12 cellular contexts compared by ENCODE assay signal in genomic region chr5:119393746-119394145, GRCh38. TPM values are rescaled to one million over a fixed set of nuclear protein-coding genes. Genes with fewer than 3 reads are reported as not detected.
DNase-seq lines count a peak whose midpoint lies in the region; ATAC-seq and TF ChIP-seq lines count a peak whose summit lies in the region.
"Had no signal": no experiment of that assay in that cellular context is flagged by ENCODE, and none has a peak within 500 bp of the region (broad histone marks: within the 10 kb centered on the region; RNA-seq: fewer than 3 reads in every experiment).

No MANE protein-coding gene starts in this region.

- no peak overlapping the region for H3K14ac ChIP-seq in mesenchymal stem cell (ENCODE audit: low read length in 2 of 2)

- POLR2A ChIA-PET in CD8-positive, alpha-beta T cell (lab: Charles Lee): interaction anchor here (1.3 kb wide), 1 partner anchor 10 kb away, joined by 3 read pairs; no protein-coding TSS in a partner anchor

- no peak overlapping the region for H4K91ac ChIP-seq in mesenchymal stem cell (ENCODE audit: low read length)

- WGBS in mesenchymal stem cell: 67% methylated on average over 1 of the region's 1 CpG

- CTCF ChIA-PET in CD8-positive, alpha-beta T cell (lab: Charles Lee): interaction anchor here (1.0 to 2.6 kb wide), 2 partner anchors 18 to 53 kb away, joined by 3 to 10 read pairs; no protein-coding TSS in a partner anchor

- H3K18ac ChIP-seq in mesenchymal stem cell (ENCODE audit: low read depth in 1 of 2, low read length in 2 of 2): no peak overlapping the region

- H2BK120ac ChIP-seq in mesenchymal stem cell (ENCODE audit: low read depth, low read length): no peak overlapping the region

- peak overlapping the region; percentile 13 for H3K9ac ChIP-seq in mesenchymal stem cell (ENCODE audit: low read length)

- no peaks in the 10 kb centered on the region for H3K9me3 ChIP-seq in CD8-positive, alpha-beta T cell (ENCODE audit: low read length)
- no peaks in the 10 kb centered on the region for H3K9me3 ChIP-seq in mesenchymal stem cell (ENCODE audit: control insufficient read depth, low read length)
- H3K9me3 ChIP-seq: gastroesophageal sphincter had no signal

- no peak overlapping the region for H2AK5ac ChIP-seq in mesenchymal stem cell (ENCODE audit: low read length, severe bottlenecking)

- intact Hi-C loops in CD8-positive, alpha-beta T cell (cut with DNase I, micrococcal nuclease): no loop called here

- H3K4me1 Mint-ChIP-seq in CD8-positive, alpha-beta T cell (ENCODE audit: low read depth): peaks cover 69% of the 10 kb centered on the region
- peaks cover 66 to 77% (median 69%) of the 10 kb centered on the region in 3 donors for H3K4me1 Mint-ChIP-seq in IgD-negative memory B cell

- no peak for DNase-seq in CD8-positive, alpha-beta T cell
- DNase-seq in astrocyte of the hippocampus (ENCODE audit: low read depth, low spot score): peak; percentile 34
- DNase-seq in mesenchymal stem cell: peak; percentile 30
- DNase-seq in NCI-H524 treated with DMSO at 0.1 percent for 48 hours (lab: John Stamatoyannopoulos, UW): no peak
- DNase-seq in hypothalamus (lab: John Stamatoyannopoulos, UW): no peak
- no peak for DNase-seq in SHP77 treated with DMSO at 0.1 percent for 48 hours (lab: John Stamatoyannopoulos, UW)
- DNase-seq: activated CD8-positive, alpha-beta memory T cell treated with anti-CD3 and anti-CD28 coated beads, Interleukin-2, amount 50 U/mL, for 4 hours; Calu3; NCI-H774 had no signal

- no peak overlapping the region for H2BK5ac ChIP-seq in mesenchymal stem cell (ENCODE audit: low read depth, low read length, poor library complexity, severe bottlenecking)

- no peak overlapping the region for H3K27ac ChIP-seq in CD8-positive, alpha-beta T cell (ENCODE audit: low read depth, low read length)
- H3K27ac ChIP-seq in mesenchymal stem cell (ENCODE audit: low read length, poor library complexity, severe bottlenecking): peak overlapping the region; percentile 52
- H3K27ac ChIP-seq: gastroesophageal sphincter had no signal

- no peaks in the 10 kb centered on the region for H3K9me3 Mint-ChIP-seq in CD8-positive, alpha-beta T cell
- H3K9me3 Mint-ChIP-seq in IgD-negative memory B cell: no peaks in the 10 kb centered on the region

- peaks cover 7% of the 10 kb centered on the region for H3K79me1 ChIP-seq in mesenchymal stem cell (replicated peaks; ENCODE audit: low read length, poor library complexity, severe bottlenecking)

- H3K27ac Mint-ChIP-seq in CD8-positive, alpha-beta T cell: peak overlapping the region; percentile 83
- H3K27ac Mint-ChIP-seq in IgD-negative memory B cell: peak overlapping the region; percentile 40 to 86 (median 64)

- TF ChIP-seq CTCF in CD8-positive, alpha-beta T cell (IDR thresholded peaks at IDR 0.05): no peak

- no peak for ATAC-seq in CD8-positive, alpha-beta T cell
- no peak for ATAC-seq in HG02970 (IDR thresholded peaks at IDR 0.05; ENCODE audit: low FRiP score, unreplicated experiment)
- ATAC-seq: gastroesophageal sphincter had no signal

- no peaks in the 10 kb centered on the region for H3K27me3 ChIP-seq in CD8-positive, alpha-beta T cell (ENCODE audit: insufficient read depth, low read length)
- no peaks in the 10 kb centered on the region for H3K27me3 ChIP-seq in mesenchymal stem cell (ENCODE audit: control insufficient read depth in 1 of 2, insufficient read depth in 1 of 2, low read length in 2 of 2)
- H3K27me3 ChIP-seq: gastroesophageal sphincter had no signal

- H3K27me3 Mint-ChIP-seq in CD8-positive, alpha-beta T cell (ENCODE audit: low read depth): no peaks in the 10 kb centered on the region
- no peaks in the 10 kb centered on the region for H3K27me3 Mint-ChIP-seq in IgD-negative memory B cell

- no peak overlapping the region for H3K4me2 ChIP-seq in mesenchymal stem cell (ENCODE audit: low read length, poor library complexity, severe bottlenecking)

- peaks cover 10% of the 10 kb centered on the region for H3K36me3 ChIP-seq in CD8-positive, alpha-beta T cell (ENCODE audit: insufficient read depth, low read length)
- H3K36me3 ChIP-seq in mesenchymal stem cell (ENCODE audit: control insufficient read depth in 1 of 2, insufficient read depth in 2 of 2, low read depth in 1 of 2, low read length in 2 of 2): peaks cover 0 to 6% of the 10 kb centered on the region in 2 experiments
- H3K36me3 ChIP-seq: gastroesophageal sphincter had no signal

- H3K4ac ChIP-seq in mesenchymal stem cell (ENCODE audit: low read depth in 1 of 2, low read length in 2 of 2): no peak overlapping the region

- no peak overlapping the region for H4K8ac ChIP-seq in mesenchymal stem cell (ENCODE audit: low read length)

- H3K23ac ChIP-seq in mesenchymal stem cell (ENCODE audit: low read length in 2 of 2): no peak overlapping the region

- H3K4me3 ChIP-seq in CD8-positive, alpha-beta T cell (ENCODE audit: low read depth, low read length): no peak overlapping the region
- no peak overlapping the region for H3K4me3 ChIP-seq in mesenchymal stem cell (ENCODE audit: insufficient read depth in 1 of 2, low read depth in 1 of 2, low read length in 2 of 2)
- H3K4me3 ChIP-seq: gastroesophageal sphincter had no signal

- H3K4me3 Mint-ChIP-seq in CD8-positive, alpha-beta T cell: no peak overlapping the region
- H3K4me3 Mint-ChIP-seq in IgD-negative memory B cell: peak overlapping the region in 1 of 4 donors; percentile 72

- peaks cover 13% of the 10 kb centered on the region for H3K4me1 ChIP-seq in CD8-positive, alpha-beta T cell (ENCODE audit: insufficient read depth, low read length)
- no peaks in the 10 kb centered on the region for H3K4me1 ChIP-seq in mesenchymal stem cell (ENCODE audit: control insufficient read depth, insufficient read depth, low read depth, low read length)

- H2BK12ac ChIP-seq in mesenchymal stem cell (ENCODE audit: low read length in 2 of 2): no peak overlapping the region

- no peak overlapping the region for H2AFZ ChIP-seq in mesenchymal stem cell (ENCODE audit: low read depth, low read length)

- H3K36me3 Mint-ChIP-seq in CD8-positive, alpha-beta T cell: peaks cover 65% of the 10 kb centered on the region
- peaks cover 18% of the 10 kb centered on the region for H3K36me3 Mint-ChIP-seq in IgD-negative memory B cell

- no peak overlapping the region for H2BK15ac ChIP-seq in mesenchymal stem cell (ENCODE audit: low read depth, poor library complexity, severe bottlenecking)

RNA-seq across cellular contexts. Expression of gene TNFAIP8, which starts 37.9 kb away (rescaled TPM):
- total RNA-seq in CD8-positive, alpha-beta T cell: 10 to 100 TPM; 62.3 to 63.0 TPM
- polyA plus RNA-seq in IgD-negative memory B cell: 285 TPM
- 14.4 TPM for polyA plus RNA-seq in mesenchymal stem cell (2013, experiment 1 of 2)
- polyA plus RNA-seq in mesenchymal stem cell (2013, experiment 2 of 2): 15.0 TPM

RNA-seq across cellular contexts. Expression of gene HSD17B4, which starts 58.6 kb away (rescaled TPM):
- 1 to 10 TPM; 7.4 to 8.6 TPM for total RNA-seq in CD8-positive, alpha-beta T cell
- 117 TPM for polyA plus RNA-seq in IgD-negative memory B cell
- polyA plus RNA-seq in mesenchymal stem cell (2013, experiment 1 of 2): 108 TPM
- polyA plus RNA-seq in mesenchymal stem cell (2013, experiment 2 of 2): 98.7 TPM

Comparison
In these comparisons a context has a peak if more than half of its experiments do, and no peak if none do; other contexts are left out.
1. DNase-seq: peak in astrocyte of the hippocampus (single experiment) and mesenchymal stem cell (single experiment); none in CD8-positive, alpha-beta T cell (0 of 7), NCI-H524 treated with DMSO at 0.1 percent for 48 hours (single experiment), hypothalamus (0 of 51) and SHP77 treated with DMSO at 0.1 percent for 48 hours (single experiment).